Comparison of ENCODE assay signal across 11 cellular contexts in the genomic region with DNA sequence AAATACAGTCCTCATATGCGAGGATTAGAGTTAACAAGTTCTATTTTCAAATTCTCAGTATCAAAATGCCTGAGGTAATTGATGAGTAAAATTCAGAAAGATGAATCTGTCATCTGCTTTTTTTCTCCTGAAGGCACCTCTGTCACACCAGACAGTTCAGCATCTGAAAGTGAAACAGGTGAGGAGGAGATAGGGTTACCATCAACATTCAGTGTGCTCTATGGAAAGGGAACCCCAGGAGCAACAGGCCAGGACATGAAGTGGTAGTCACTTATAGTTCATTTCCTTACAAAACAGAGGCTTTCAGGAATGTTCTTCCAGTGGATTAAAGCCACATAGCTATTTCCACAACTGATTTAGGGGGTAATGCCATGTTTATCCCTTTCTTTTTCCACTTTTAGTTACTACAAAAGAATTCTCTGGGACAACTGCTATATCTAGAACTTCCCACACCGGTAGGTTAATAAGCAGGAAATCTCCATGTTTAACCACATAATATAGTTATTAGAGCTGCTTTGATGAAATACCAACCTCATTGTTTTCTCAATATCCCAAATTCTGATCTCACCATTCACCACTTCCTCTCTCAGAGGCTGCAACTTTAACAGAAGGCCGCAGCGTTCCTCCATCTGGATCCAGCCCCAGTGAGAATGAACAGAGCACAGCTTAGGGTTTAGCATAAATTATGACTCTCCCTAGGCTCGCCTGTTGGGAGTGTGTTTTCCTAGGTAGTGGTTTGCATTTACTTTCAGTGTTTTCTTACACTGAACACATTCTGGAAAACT.
DNase-seq lines count a peak whose midpoint lies in the region; ATAC-seq and TF ChIP-seq lines count a peak whose summit lies in the region.
"Had no signal": no experiment of that assay in that cellular context is flagged by ENCODE, and none has a peak within 500 bp of the region (broad histone marks: within the 10 kb centered on the region; RNA-seq: fewer than 3 reads in every experiment).

No MANE protein-coding gene starts in this region.

- H3K9ac ChIP-seq in mesendoderm (ENCODE audit: low read length): no peak overlapping the region

- no CpG with 5 or more reads among the region's 5 CpGs for WGBS in mesendoderm (ENCODE audit: extremely low coverage, insufficient coverage, low lambda C conversion rate)

- no peak overlapping the region for H2BK5ac ChIP-seq in mesendoderm (ENCODE audit: low read length)

- no peak overlapping the region for H3K4me3 ChIP-seq in WERI-Rb-1 (ENCODE audit: low read depth, low read length)
- H3K4me3 ChIP-seq in mesendoderm (ENCODE audit: low read length): no peak overlapping the region
- H3K4me3 ChIP-seq: colonic mucosa, left ventricle myocardium inferior had no signal

- no peaks in the 10 kb centered on the region for H3K9me3 ChIP-seq in WERI-Rb-1 (ENCODE audit: severe bottlenecking)
- H3K9me3 ChIP-seq: colonic mucosa, left ventricle myocardium inferior had no signal

- H3K36me3 ChIP-seq in WERI-Rb-1 (no peaks in the 10 kb centered on the region), mesendoderm (ENCODE audit: control insufficient read depth, insufficient read depth, low read length) (no peaks in the 10 kb centered on the region)
- H3K36me3 ChIP-seq: colonic mucosa, left ventricle myocardium inferior had no signal

- ATAC-seq in GM21360 (IDR thresholded peaks at IDR 0.05; ENCODE audit: unreplicated experiment): peak; percentile 70
- peak; percentile 73 for ATAC-seq in HG03378 (IDR thresholded peaks at IDR 0.05; ENCODE audit: unreplicated experiment)

- DNase-seq in DMS 273 (lab: John Stamatoyannopoulos, UW; ENCODE audit: unreplicated experiment) (peak; percentile 73), WERI-Rb-1 (peak; percentile 16), putamen (ENCODE audit: low spot score) (no peak), NCI-H1048 (lab: John Stamatoyannopoulos, UW) (no peak), NCI-H1417 (lab: John Stamatoyannopoulos, UW) (no peak), mesendoderm (no peak)
- DNase-seq: colonic mucosa, left ventricle myocardium inferior, NCI-H446 had no signal

- no peak overlapping the region for H4K5ac ChIP-seq in mesendoderm (ENCODE audit: low read length)

- H3K27me3 ChIP-seq in WERI-Rb-1 (ENCODE audit: insufficient read depth, low read depth, severe bottlenecking) (no peaks in the 10 kb centered on the region), mesendoderm (ENCODE audit: insufficient read depth, low read length, poor library complexity) (no peaks in the 10 kb centered on the region)
- H3K27me3 ChIP-seq: colonic mucosa had no signal

- H2BK120ac ChIP-seq in mesendoderm (ENCODE audit: low read depth, low read length): no peak overlapping the region

- no peak for TF ChIP-seq CTCF in WERI-Rb-1 (IDR thresholded peaks at IDR 0.05; ENCODE audit: low read depth, low read length)

- no peaks in the 10 kb centered on the region for H3K4me1 ChIP-seq in mesendoderm (ENCODE audit: control insufficient read depth, low read depth, low read length)
- H3K4me1 ChIP-seq: colonic mucosa, left ventricle myocardium inferior had no signal

- no peaks in the 10 kb centered on the region for H3K79me1 ChIP-seq in mesendoderm (ENCODE audit: low read length)

- H3K56ac ChIP-seq in mesendoderm (ENCODE audit: low read length): no peak overlapping the region

- H2BK15ac ChIP-seq in mesendoderm (replicated peaks; ENCODE audit: low read depth): no peak overlapping the region

- no peak overlapping the region for H3K18ac ChIP-seq in mesendoderm (ENCODE audit: low read length)

- no peak overlapping the region for H3K4me2 ChIP-seq in mesendoderm (ENCODE audit: low read length)

- H2AK5ac ChIP-seq in mesendoderm (ENCODE audit: low read length): no peak overlapping the region

- no peak overlapping the region for H3K4ac ChIP-seq in mesendoderm (ENCODE audit: low read depth, low read length)

- H3K79me2 ChIP-seq in mesendoderm (ENCODE audit: control insufficient read depth, insufficient read depth, low read length): no peaks in the 10 kb centered on the region

- H3K23ac ChIP-seq in mesendoderm (ENCODE audit: low read length): no peak overlapping the region

- no peak overlapping the region for H4K8ac ChIP-seq in mesendoderm (ENCODE audit: low read depth, low read length)

- H3K27ac ChIP-seq in WERI-Rb-1 (no peak overlapping the region), mesendoderm (ENCODE audit: low read depth, low read length) (no peak overlapping the region)
- H3K27ac ChIP-seq: colonic mucosa, left ventricle myocardium inferior had no signal

Comparison
In these comparisons a context has a peak if more than half of its experiments do, and no peak if none do; other contexts are left out.
1. DNase-seq: peak in DMS 273 (single experiment) and WERI-Rb-1 (single experiment); none in putamen (single experiment), NCI-H1048 (single experiment), NCI-H1417 (0 of 3) and mesendoderm (single experiment).